Comparison of ENCODE assay signal across 24 cellular contexts in the genomic region with DNA sequence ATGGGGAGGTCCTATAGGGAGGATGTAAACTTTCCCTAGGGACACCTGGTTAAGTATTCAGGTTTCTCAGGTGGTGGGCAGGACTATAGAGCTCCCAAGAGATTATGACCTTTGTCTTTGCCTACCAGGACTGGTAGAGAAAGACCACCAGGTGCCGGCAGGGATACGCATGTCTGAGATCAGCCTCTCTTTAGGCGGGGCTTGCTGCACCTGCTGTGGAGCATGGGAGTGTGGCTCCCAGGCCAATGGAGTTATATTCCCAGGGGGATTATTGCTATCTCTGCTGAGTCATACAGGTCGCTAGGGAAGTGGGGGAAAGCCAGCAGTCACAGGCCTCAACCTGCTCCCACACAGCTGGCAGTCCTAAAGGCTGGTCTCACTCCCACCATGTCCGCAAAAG.
"Had no signal": no experiment of that assay in that cellular context is flagged by ENCODE, and none has a peak within 500 bp of the region (broad histone marks: within the 10 kb centered on the region; RNA-seq: fewer than 3 reads in every experiment).

No MANE protein-coding gene starts in this region.

- ATAC-seq: activated CD4-positive, alpha-beta T cell treated with anti-CD3 and anti-CD28 coated beads for 36 hours; effector memory CD8-positive, alpha-beta T cell; gastrocnemius medialis; left colon; mucosa of descending colon; right lobe of liver; upper lobe of right lung had no signal

- DNase-seq: activated B cell treated with CpG ODN at 0.5 μM for 24 hours; activated CD4-positive, alpha-beta T cell treated with anti-CD3 and anti-CD28 coated beads for 36 hours; activated CD4-positive, alpha-beta T cell treated with anti-CD3 and anti-CD28 coated beads, Interleukin-2, amount 50 U/mL, for 48 hours; activated naive CD4-positive, alpha-beta T cell treated with anti-CD3 and anti-CD28 coated beads for 36 hours; activated naive CD8-positive, alpha-beta T cell treated with anti-CD3 and anti-CD28 coated beads, Interleukin-2, amount 10 ng/mL, durations not matched to agents 7 days and 5 days; activated T-cell treated with anti-CD3 and anti-CD28 coated beads, Interleukin-2, amount 50 U/mL, for 48 hours; amniotic stem cell; effector memory CD8-positive, alpha-beta T cell; gastrocnemius medialis; hypothalamus; left colon; mesenchymal stem cell; naive B cell; occipital lobe; right lobe of liver; stimulated activated CD4-positive, alpha-beta T cell treated with anti-CD3 and anti-CD28 coated beads, Interleukin-1b, Interleukin-23, amount 100 ng/mL, for 48 hours; substantia nigra; T-helper 9 cell; thyroid gland; upper lobe of right lung had no signal

- H3K4me1 ChIP-seq: breast epithelium, esophagus muscularis mucosa, gastrocnemius medialis, right lobe of liver, thyroid gland, upper lobe of right lung had no signal

- H3K27me3 ChIP-seq: breast epithelium, esophagus muscularis mucosa, gastrocnemius medialis, right lobe of liver, thyroid gland, upper lobe of right lung had no signal

- H3K9me3 ChIP-seq: breast epithelium, esophagus muscularis mucosa, gastrocnemius medialis, mucosa of descending colon, right lobe of liver, thyroid gland, upper lobe of right lung had no signal

- H3K27ac ChIP-seq: breast epithelium, esophagus muscularis mucosa, gastrocnemius medialis, right lobe of liver, skin epidermis, thyroid gland, upper lobe of right lung had no signal

- H3K36me3 ChIP-seq: breast epithelium, esophagus muscularis mucosa, gastrocnemius medialis, right lobe of liver, thyroid gland, upper lobe of right lung had no signal

- H3K4me3 ChIP-seq: breast epithelium, esophagus muscularis mucosa, gastrocnemius medialis, mucosa of descending colon, right lobe of liver, skin epidermis, thyroid gland, upper lobe of right lung had no signal
